ENCODE assay signal across 1 cellular context in genomic region chr6:44446626-44447297, GRCh38.
TF ChIP-seq lines count a peak whose summit lies in the region.

No MANE protein-coding gene starts in this region.

TF ChIP-seq in HEK293, 187 proteins besides CTCF, POLR2A, EP300 and RAD21 (continued from another document):
- TF ChIP-seq, protein P1, sequence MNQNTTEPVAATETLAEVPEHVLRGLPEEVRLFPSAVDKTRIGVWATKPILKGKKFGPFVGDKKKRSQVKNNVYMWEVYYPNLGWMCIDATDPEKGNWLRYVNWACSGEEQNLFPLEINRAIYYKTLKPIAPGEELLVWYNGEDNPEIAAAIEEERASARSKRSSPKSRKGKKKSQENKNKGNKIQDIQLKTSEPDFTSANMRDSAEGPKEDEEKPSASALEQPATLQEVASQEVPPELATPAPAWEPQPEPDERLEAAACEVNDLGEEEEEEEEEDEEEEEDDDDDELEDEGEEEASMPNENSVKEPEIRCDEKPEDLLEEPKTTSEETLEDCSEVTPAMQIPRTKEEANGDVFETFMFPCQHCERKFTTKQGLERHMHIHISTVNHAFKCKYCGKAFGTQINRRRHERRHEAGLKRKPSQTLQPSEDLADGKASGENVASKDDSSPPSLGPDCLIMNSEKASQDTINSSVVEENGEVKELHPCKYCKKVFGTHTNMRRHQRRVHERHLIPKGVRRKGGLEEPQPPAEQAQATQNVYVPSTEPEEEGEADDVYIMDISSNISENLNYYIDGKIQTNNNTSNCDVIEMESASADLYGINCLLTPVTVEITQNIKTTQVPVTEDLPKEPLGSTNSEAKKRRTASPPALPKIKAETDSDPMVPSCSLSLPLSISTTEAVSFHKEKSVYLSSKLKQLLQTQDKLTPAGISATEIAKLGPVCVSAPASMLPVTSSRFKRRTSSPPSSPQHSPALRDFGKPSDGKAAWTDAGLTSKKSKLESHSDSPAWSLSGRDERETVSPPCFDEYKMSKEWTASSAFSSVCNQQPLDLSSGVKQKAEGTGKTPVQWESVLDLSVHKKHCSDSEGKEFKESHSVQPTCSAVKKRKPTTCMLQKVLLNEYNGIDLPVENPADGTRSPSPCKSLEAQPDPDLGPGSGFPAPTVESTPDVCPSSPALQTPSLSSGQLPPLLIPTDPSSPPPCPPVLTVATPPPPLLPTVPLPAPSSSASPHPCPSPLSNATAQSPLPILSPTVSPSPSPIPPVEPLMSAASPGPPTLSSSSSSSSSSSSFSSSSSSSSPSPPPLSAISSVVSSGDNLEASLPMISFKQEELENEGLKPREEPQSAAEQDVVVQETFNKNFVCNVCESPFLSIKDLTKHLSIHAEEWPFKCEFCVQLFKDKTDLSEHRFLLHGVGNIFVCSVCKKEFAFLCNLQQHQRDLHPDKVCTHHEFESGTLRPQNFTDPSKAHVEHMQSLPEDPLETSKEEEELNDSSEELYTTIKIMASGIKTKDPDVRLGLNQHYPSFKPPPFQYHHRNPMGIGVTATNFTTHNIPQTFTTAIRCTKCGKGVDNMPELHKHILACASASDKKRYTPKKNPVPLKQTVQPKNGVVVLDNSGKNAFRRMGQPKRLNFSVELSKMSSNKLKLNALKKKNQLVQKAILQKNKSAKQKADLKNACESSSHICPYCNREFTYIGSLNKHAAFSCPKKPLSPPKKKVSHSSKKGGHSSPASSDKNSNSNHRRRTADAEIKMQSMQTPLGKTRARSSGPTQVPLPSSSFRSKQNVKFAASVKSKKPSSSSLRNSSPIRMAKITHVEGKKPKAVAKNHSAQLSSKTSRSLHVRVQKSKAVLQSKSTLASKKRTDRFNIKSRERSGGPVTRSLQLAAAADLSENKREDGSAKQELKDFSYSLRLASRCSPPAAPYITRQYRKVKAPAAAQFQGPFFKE (tag by site-specific recombination; IDR thresholded peaks at IDR 0.05; ENCODE audit: borderline replicate concordance), result no peak
- TF ChIP-seq ZNF530 (tag by site-specific recombination; IDR thresholded peaks at IDR 0.05; ENCODE audit: low read depth) (no peak), ZEB2 (tag by site-specific recombination; IDR thresholded peaks at IDR 0.05) (peak; percentile 80), ZNF623 (tag by site-specific recombination; IDR thresholded peaks at IDR 0.05) (peak; percentile 19; the same call in 1 of the 2 replicates), ZNF776 (tag by site-specific recombination; IDR thresholded peaks at IDR 0.05; ENCODE audit: borderline replicate concordance) (no peak), SCRT1 (tag by site-specific recombination; IDR thresholded peaks at IDR 0.05; ENCODE audit: borderline replicate concordance) (0 out of 2 replicates have a peak, but pooled peaks have one; percentile 30), ZNF785 (tag by site-specific recombination; IDR thresholded peaks at IDR 0.05) (no peak), ZNF621 (tag by site-specific recombination; IDR thresholded peaks at IDR 0.05) (no peak), SP7 (tag by site-specific recombination; IDR thresholded peaks at IDR 0.05) (peak; percentile 97), ZNF433 (tag by site-specific recombination; IDR thresholded peaks at IDR 0.05; ENCODE audit: low read depth) (no peak), ZNF24 (tag by site-specific recombination; IDR thresholded peaks at IDR 0.05) (peak; percentile 77), ZNF664 (tag by site-specific recombination; IDR thresholded peaks at IDR 0.05) (0 out of 2 replicates have a peak, but pooled peaks have one; percentile 10), ZIC2 (tag by site-specific recombination; IDR thresholded peaks at IDR 0.05) (0 out of 2 replicates have a peak, but pooled peaks have one; percentile 8), TRIM28 (IDR thresholded peaks at IDR 0.05; ENCODE audit: borderline replicate concordance, low read length) (0 out of 2 replicates have a peak, but pooled peaks have one; percentile 23), ZNF843 (tag by site-specific recombination; IDR thresholded peaks at IDR 0.05) (peak; percentile 91), KLF10 (tag by site-specific recombination; IDR thresholded peaks at IDR 0.05) (peak; percentile 67; the same call in 1 of the 2 replicates), ZNF202 (tag by site-specific recombination; IDR thresholded peaks at IDR 0.05; ENCODE audit: borderline replicate concordance) (no peak), ZNF558 (tag by site-specific recombination; IDR thresholded peaks at IDR 0.05) (0 out of 2 replicates have a peak, but pooled peaks have one; percentile 18)
- TF ChIP-seq, protein P2, sequence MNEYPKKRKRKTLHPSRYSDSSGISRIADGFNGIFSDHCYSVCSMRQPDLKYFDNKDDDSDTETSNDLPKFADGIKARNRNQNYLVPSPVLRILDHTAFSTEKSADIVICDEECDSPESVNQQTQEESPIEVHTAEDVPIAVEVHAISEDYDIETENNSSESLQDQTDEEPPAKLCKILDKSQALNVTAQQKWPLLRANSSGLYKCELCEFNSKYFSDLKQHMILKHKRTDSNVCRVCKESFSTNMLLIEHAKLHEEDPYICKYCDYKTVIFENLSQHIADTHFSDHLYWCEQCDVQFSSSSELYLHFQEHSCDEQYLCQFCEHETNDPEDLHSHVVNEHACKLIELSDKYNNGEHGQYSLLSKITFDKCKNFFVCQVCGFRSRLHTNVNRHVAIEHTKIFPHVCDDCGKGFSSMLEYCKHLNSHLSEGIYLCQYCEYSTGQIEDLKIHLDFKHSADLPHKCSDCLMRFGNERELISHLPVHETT (tag by site-specific recombination; IDR thresholded peaks at IDR 0.05), result peak; percentile 89
TF ChIP-seq in HEK293: peak in this region for 42.
